Comparison of ENCODE assay signal across 8 cellular contexts in genomic region chr11:67317365-67318238, GRCh38. TPM values are rescaled to one million over a fixed set of nuclear protein-coding genes. Genes with fewer than 3 reads are reported as not detected.
DNase-seq lines count a peak whose midpoint lies in the region; ATAC-seq and TF ChIP-seq lines count a peak whose summit lies in the region.

No MANE protein-coding gene starts in this region.

- peaks cover 28% of the 10 kb centered on the region for H3K4me1 ChIP-seq in BLaER1

- H3K27ac ChIP-seq in BLaER1 (peak overlapping the region; percentile 84), layer of hippocampus (ENCODE audit: low read depth, low read length) (peak overlapping the region; percentile 99)

- ATAC-seq in HG03439 (IDR thresholded peaks at IDR 0.05; ENCODE audit: unreplicated experiment), result peak; percentile 84
- peak; percentile 83 for ATAC-seq in activated CD4-positive, alpha-beta T cell treated with anti-CD3 and anti-CD28 coated beads for 36 hours

- H3K9me3 Mint-ChIP-seq in activated CD4-positive, alpha-beta T cell treated with anti-CD3 and anti-CD28 coated beads for 36 hours (ENCODE audit: low read depth), result no peaks in the 10 kb centered on the region

- POLR2A ChIA-PET in activated CD4-positive, alpha-beta T cell treated with anti-CD3 and anti-CD28 coated beads for 36 hours (lab: Charles Lee), result interaction anchor here (0.7 to 1.8 kb wide), 7 partner anchors 29 to 150 kb away, joined by 3 to 9 read pairs (median 4); partner anchors contain the start of genes ANKRD13D and GRK2

- H3K9ac ChIP-seq in BLaER1, result peak overlapping the region; percentile 80

- peaks cover 3% of the 10 kb centered on the region for H3K27me3 Mint-ChIP-seq in activated CD4-positive, alpha-beta T cell treated with anti-CD3 and anti-CD28 coated beads for 36 hours

- peak overlapping the region; percentile 95 for H3K27ac Mint-ChIP-seq in activated CD4-positive, alpha-beta T cell treated with anti-CD3 and anti-CD28 coated beads for 36 hours

- peak overlapping the region; percentile 76 for H3K4me3 ChIP-seq in BLaER1
- H3K4me3 ChIP-seq in choroid plexus epithelial cell (ENCODE audit: low read depth, low read length), result peak overlapping the region; percentile 88

- CTCF ChIA-PET in activated CD4-positive, alpha-beta T cell treated with anti-CD3 and anti-CD28 coated beads for 36 hours (lab: Charles Lee), result interaction anchor here (0.6 to 4.2 kb wide), 33 partner anchors 10 to 288 kb away, joined by 3 to 44 read pairs (median 7); partner anchors contain the start of genes ANKRD13D, CLCF1, GRK2 and POLD4

- no peaks in the 10 kb centered on the region for H3K36me3 Mint-ChIP-seq in activated CD4-positive, alpha-beta T cell treated with anti-CD3 and anti-CD28 coated beads for 36 hours (ENCODE audit: low read depth)

- TF ChIP-seq CTCF in choroid plexus epithelial cell (conservative IDR thresholded peaks at IDR 0.05; ENCODE audit: low read depth, low read length), result peak; percentile 89

- peak overlapping the region; percentile 84 for H3K4me3 Mint-ChIP-seq in activated CD4-positive, alpha-beta T cell treated with anti-CD3 and anti-CD28 coated beads for 36 hours

- intact Hi-C loops in activated CD4-positive, alpha-beta T cell treated with anti-CD3 and anti-CD28 coated beads for 36 hours (cut with DNase I, micrococcal nuclease), result loop anchor here (1.0 to 2.0 kb wide), 11 partner anchors 15 to 359 kb away; partner anchors contain the start of genes GRK2 (in 2 of the 2), ANKRD13D (in 1 of the 2), PC (in 1 of the 2) and POLD4 (in 1 of the 2)

- H3K4me2 ChIP-seq in BLaER1, result peak overlapping the region; percentile 93

- no peaks in the 10 kb centered on the region for H4K20me1 ChIP-seq in BLaER1

- no peaks in the 10 kb centered on the region for H3K9me3 ChIP-seq in BLaER1

- H3K36me3 ChIP-seq in BLaER1, result peaks cover 4% of the 10 kb centered on the region; the same call in 1 of the 2 replicates

- peaks cover 26% of the 10 kb centered on the region for H3K4me1 Mint-ChIP-seq in activated CD4-positive, alpha-beta T cell treated with anti-CD3 and anti-CD28 coated beads for 36 hours

- H3K27me3 ChIP-seq in BLaER1 (no peaks in the 10 kb centered on the region), layer of hippocampus (ENCODE audit: control insufficient read depth, insufficient read depth, low read length) (no peaks in the 10 kb centered on the region)

- DNase-seq in GM19238 (ENCODE audit: insufficient read length, low spot score), result peak; percentile 99
- peak; percentile 96 for DNase-seq in NCI-H510A (lab: John Stamatoyannopoulos, UW)
- DNase-seq in activated CD4-positive, alpha-beta T cell treated with anti-CD3 and anti-CD28 coated beads for 36 hours, result peak; percentile 99
- peak; percentile 94 for DNase-seq in choroid plexus epithelial cell (ENCODE audit: low read depth)
- DNase-seq in stimulated activated CD4-positive, alpha-beta T cell treated with anti-CD3 and anti-CD28 coated beads, Interleukin-1b, Interleukin-23, amount 100 ng/mL, for 24 hours (ENCODE audit: low read depth in 4 of 4, low spot score in 1 of 4), result peak; percentile 97 to 99 (median 98)

RNA-seq across cellular contexts. Expression of gene SSH3, which starts 14.3 kb away (rescaled TPM):
- 10 to 100 TPM in 1 of 2 experiments, 1 to 10 TPM in 1; 6.0 to 11.1 TPM for total RNA-seq in activated CD4-positive, alpha-beta T cell treated with anti-CD3 and anti-CD28 coated beads for 36 hours

RNA-seq across cellular contexts. Expression of gene ANKRD13D, which starts 28.5 kb away (rescaled TPM):
- 10 to 100 TPM; 44.9 to 69.5 TPM for total RNA-seq in activated CD4-positive, alpha-beta T cell treated with anti-CD3 and anti-CD28 coated beads for 36 hours

RNA-seq across cellular contexts. Expression of gene POLD4, which starts 35.7 kb away (rescaled TPM):
- total RNA-seq in activated CD4-positive, alpha-beta T cell treated with anti-CD3 and anti-CD28 coated beads for 36 hours, result 10 to 100 TPM; 31.3 to 37.5 TPM

RNA-seq across cellular contexts. Expression of gene GRK2, which starts 51.3 kb away (rescaled TPM):
- total RNA-seq in activated CD4-positive, alpha-beta T cell treated with anti-CD3 and anti-CD28 coated beads for 36 hours, result 100 to 1,000 TPM; 202 to 241 TPM

RNA-seq across cellular contexts. Expression of gene CLCF1, which starts 55.8 kb away (rescaled TPM):
- under 1 TPM; 0.09 to 0.27 TPM for total RNA-seq in activated CD4-positive, alpha-beta T cell treated with anti-CD3 and anti-CD28 coated beads for 36 hours

Comparison
In these comparisons a context has a peak if more than half of its experiments do, and no peak if none do; other contexts are left out.
1. Peak in every context shown above with its lines: DNase-seq, ATAC-seq, H3K4me3 ChIP-seq and H3K27ac ChIP-seq.